In the genomic region with DNA sequence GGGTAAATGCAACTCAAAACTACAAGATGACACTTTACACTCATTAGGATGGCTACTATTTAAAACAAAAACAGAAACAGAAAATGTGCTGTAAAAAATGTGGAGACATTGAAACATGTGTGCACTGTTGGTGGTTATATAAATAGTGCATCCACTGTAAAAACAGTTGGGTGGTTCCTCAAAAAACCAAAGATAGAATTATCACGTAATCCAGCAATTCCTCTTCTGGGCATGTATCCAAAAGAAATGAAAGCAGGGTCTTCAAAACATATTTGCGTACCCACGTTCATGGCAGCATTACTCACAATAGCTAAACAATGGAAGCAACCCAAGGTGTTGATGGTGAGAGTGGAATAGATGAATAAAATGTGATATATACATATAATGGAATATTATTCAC, we compare ENCODE assay signal across 24 cellular contexts.
DNase-seq lines count a peak whose midpoint lies in the region; TF ChIP-seq lines count a peak whose summit lies in the region.
"Had no signal": no experiment of that assay in that cellular context is flagged by ENCODE, and none has a peak within 500 bp of the region (broad histone marks: within the 10 kb centered on the region; RNA-seq: fewer than 3 reads in every experiment).

No MANE protein-coding gene starts in this region.

- H3K4me3 Mint-ChIP-seq in activated CD4-positive, alpha-beta memory T cell treated with anti-CD3 and anti-CD28 coated beads, Interleukin-2, amount 10 ng/mL, durations not matched to agents 7 days and 5 days = no peak overlapping the region
- H3K4me3 Mint-ChIP-seq in CD4-positive, alpha-beta memory T cell = no peak overlapping the region
- H3K4me3 Mint-ChIP-seq: H9 had no signal

- no peaks in the 10 kb centered on the region for H3K4me1 Mint-ChIP-seq in activated CD4-positive, alpha-beta memory T cell treated with anti-CD3 and anti-CD28 coated beads, Interleukin-2, amount 10 ng/mL, durations not matched to agents 7 days and 5 days
- H3K4me1 Mint-ChIP-seq in CD4-positive, alpha-beta memory T cell = no peaks in the 10 kb centered on the region
- H3K4me1 Mint-ChIP-seq: H9 had no signal

- POLR2A ChIA-PET in activated CD4-positive, alpha-beta memory T cell treated with anti-CD3 and anti-CD28 coated beads, Interleukin-2, amount 10 ng/mL, durations not matched to agents 7 days and 5 days (lab: Charles Lee) = no interaction called here
- POLR2A ChIA-PET in CD4-positive, alpha-beta memory T cell (lab: Charles Lee; ENCODE audit: partially characterized antibody) = no interaction called here

- H3K27me3 Mint-ChIP-seq in activated CD4-positive, alpha-beta memory T cell treated with anti-CD3 and anti-CD28 coated beads, Interleukin-2, amount 10 ng/mL, durations not matched to agents 7 days and 5 days = no peaks in the 10 kb centered on the region
- H3K27me3 Mint-ChIP-seq in CD4-positive, alpha-beta memory T cell = no peaks in the 10 kb centered on the region

- H3K9me3 Mint-ChIP-seq in activated CD4-positive, alpha-beta memory T cell treated with anti-CD3 and anti-CD28 coated beads, Interleukin-2, amount 10 ng/mL, durations not matched to agents 7 days and 5 days = no peaks in the 10 kb centered on the region
- peaks cover 0 to 5% (median under 1%) of the 10 kb centered on the region in 8 donors for H3K9me3 Mint-ChIP-seq in CD4-positive, alpha-beta memory T cell

- no peak overlapping the region for H3K27ac Mint-ChIP-seq in activated CD4-positive, alpha-beta memory T cell treated with anti-CD3 and anti-CD28 coated beads, Interleukin-2, amount 10 ng/mL, durations not matched to agents 7 days and 5 days
- H3K27ac Mint-ChIP-seq in CD4-positive, alpha-beta memory T cell = no peak overlapping the region
- H3K27ac Mint-ChIP-seq: H9 had no signal

- H3K4me3 ChIP-seq in brain microvascular endothelial cell (ENCODE audit: low read depth, low read length) = no peak overlapping the region
- no peak overlapping the region for H3K4me3 ChIP-seq in CD4-positive, alpha-beta memory T cell (ENCODE audit: low read length in 2 of 2)
- H3K4me3 ChIP-seq: PC-9 had no signal

- H3K36me3 ChIP-seq in brain microvascular endothelial cell (replicated peaks) = no peaks in the 10 kb centered on the region
- no peaks in the 10 kb centered on the region for H3K36me3 ChIP-seq in CD4-positive, alpha-beta memory T cell (ENCODE audit: insufficient read depth, low read length)

- no peaks in the 10 kb centered on the region for H3K27me3 ChIP-seq in brain microvascular endothelial cell (replicated peaks)
- no peaks in the 10 kb centered on the region for H3K27me3 ChIP-seq in CD4-positive, alpha-beta memory T cell (ENCODE audit: insufficient read depth, low read length)

- DNase-seq in NCI-H1092 treated with DMSO at 0.1 percent for 48 hours (lab: John Stamatoyannopoulos, UW) (peak; percentile 19), NCI-H1092 (lab: John Stamatoyannopoulos, UW) (no peak), NCI-H748 treated with DMSO at 0.1 percent for 48 hours (lab: John Stamatoyannopoulos, UW) (peak; percentile 70), brain microvascular endothelial cell (peak; percentile 23), ureter (ENCODE audit: low spot score) (no peak), NAMALWA (ENCODE audit: low spot score) (no peak)
- DNase-seq in activated CD4-positive, alpha-beta memory T cell treated with anti-CD3 and anti-CD28 coated beads, Interleukin-2, amount 10 ng/mL, durations not matched to agents 7 days and 5 days = no peak
- DNase-seq in CD4-positive, alpha-beta memory T cell = no peak
- DNase-seq: AML-193, DMS79 treated with DMSO at 0.1 percent for 48 hours, H9, IMR-90, Karpas-422, NCI-H1048, NCI-H146, NCI-H2029 treated with DMSO at 0.1 percent for 48 hours, NCI-H2171 treated with DMSO at 0.1 percent for 48 hours, NCI-H524, PC-9, T-helper 1 cell had no signal

- no peaks in the 10 kb centered on the region for H3K36me3 Mint-ChIP-seq in activated CD4-positive, alpha-beta memory T cell treated with anti-CD3 and anti-CD28 coated beads, Interleukin-2, amount 10 ng/mL, durations not matched to agents 7 days and 5 days (ENCODE audit: low read depth)
- no peaks in the 10 kb centered on the region for H3K36me3 Mint-ChIP-seq in CD4-positive, alpha-beta memory T cell

- no peak overlapping the region for H3K27ac ChIP-seq in brain microvascular endothelial cell
- no peak overlapping the region for H3K27ac ChIP-seq in CD4-positive, alpha-beta memory T cell (ENCODE audit: low read depth, low read length)
- H3K27ac ChIP-seq: 22Rv1, C4-2B, HL-60, PC-9, RWPE1 had no signal

- CTCF ChIA-PET in activated CD4-positive, alpha-beta memory T cell treated with anti-CD3 and anti-CD28 coated beads, Interleukin-2, amount 10 ng/mL, durations not matched to agents 7 days and 5 days (lab: Charles Lee) = no interaction called here
- CTCF ChIA-PET in CD4-positive, alpha-beta memory T cell (lab: Charles Lee; ENCODE audit: partially characterized antibody) = no interaction called here

- intact Hi-C loops in CD4-positive, alpha-beta memory T cell (cut with micrococcal nuclease) = no loop called here

- in situ Hi-C loops in brain microvascular endothelial cell (cut with HindIII; ENCODE audit: low pct_ligation_motif_present, low sequenced_read_pairs) = no loop called here

- no peaks in the 10 kb centered on the region for H3K9me3 ChIP-seq in CD4-positive, alpha-beta memory T cell (ENCODE audit: control insufficient read depth in 1 of 2, low read length in 2 of 2)

- TF ChIP-seq CTCF in brain microvascular endothelial cell (IDR thresholded peaks at IDR 0.05; ENCODE audit: low read depth, low read length, missing control alignments) = no peak

- no peaks in the 10 kb centered on the region for H3K4me1 ChIP-seq in CD4-positive, alpha-beta memory T cell (ENCODE audit: insufficient read depth, low read length)

Comparison
In these comparisons a context has a peak if more than half of its experiments do, and no peak if none do; other contexts are left out.
1. DNase-seq: peak in NCI-H1092 treated with DMSO at 0.1 percent for 48 hours (single experiment), NCI-H748 treated with DMSO at 0.1 percent for 48 hours (single experiment) and brain microvascular endothelial cell (single experiment); none in NCI-H1092 (single experiment), activated CD4-positive, alpha-beta memory T cell treated with anti-CD3 and anti-CD28 coated beads, Interleukin-2, amount 10 ng/mL, durations not matched to agents 7 days and 5 days (single experiment), ureter (single experiment), NAMALWA (single experiment) and CD4-positive, alpha-beta memory T cell (0 of 5).